ENCODE assay signal across 10 cellular contexts in genomic region chr16:75075688-75076268, GRCh38. TPM values are rescaled to one million over a fixed set of nuclear protein-coding genes. Genes with fewer than 3 reads are reported as not detected.
A peak's percentile ranks its signal among the peaks of the same experiment; 100 is the strongest.
DNase-seq lines count a peak whose midpoint lies in the region; ATAC-seq, FAIRE-seq and TF ChIP-seq lines count a peak whose summit lies in the region.
"Had no signal": no experiment of that assay in that cellular context is flagged by ENCODE, and none has a peak within 500 bp of the region (broad histone marks: within the 10 kb centered on the region; RNA-seq: fewer than 3 reads in every experiment).

No MANE protein-coding gene starts in this region.

- H3K36me3 ChIP-seq in upper lobe of right lung = no peaks in the 10 kb centered on the region
- H3K36me3 ChIP-seq in mucosa of descending colon (ENCODE audit: low read depth) = no peaks in the 10 kb centered on the region
- H3K36me3 ChIP-seq: esophagus muscularis mucosa had no signal

- no peak for FAIRE-seq in RCC 7860 (lab: Jason Lieb, UNC)

- no peaks in the 10 kb centered on the region for H3K9me3 Mint-ChIP-seq in activated naive CD4-positive, alpha-beta T cell treated with anti-CD3 and anti-CD28 coated beads, Interleukin-2, amount 50 U/mL, for 24 hours
- H3K9me3 Mint-ChIP-seq in activated T-helper 2 cell treated with anti-CD3 and anti-CD28 coated beads, Interferon-gamma antibody, Interleukin-2, Interleukin-4, amounts not matched to agents 10 μg/mL and 5 μg/mL and 100 μg/mL, durations not matched to agents 14 hours and 24 hours and 36 hours = peaks cover 6% of the 10 kb centered on the region

- ATAC-seq in HG03175 (IDR thresholded peaks at IDR 0.05; ENCODE audit: unreplicated experiment) (peak; percentile 21), upper lobe of right lung (no peak), mucosa of descending colon (no peak)

- H3K4me3 Mint-ChIP-seq in activated naive CD4-positive, alpha-beta T cell treated with anti-CD3 and anti-CD28 coated beads, Interleukin-2, amount 50 U/mL, for 24 hours = peak overlapping the region; percentile 59
- H3K4me3 Mint-ChIP-seq in activated T-helper 2 cell treated with anti-CD3 and anti-CD28 coated beads, Interferon-gamma antibody, Interleukin-2, Interleukin-4, amounts not matched to agents 10 μg/mL and 5 μg/mL and 100 μg/mL, durations not matched to agents 14 hours and 24 hours and 36 hours (ENCODE audit: low read depth) = peak overlapping the region; percentile 69

- H3K4me1 ChIP-seq in upper lobe of right lung (peaks cover 8% of the 10 kb centered on the region), mucosa of descending colon (ENCODE audit: low read depth) (no peaks in the 10 kb centered on the region)

- H3K9me3 ChIP-seq in upper lobe of right lung (no peaks in the 10 kb centered on the region), mucosa of descending colon (no peaks in the 10 kb centered on the region)
- H3K9me3 ChIP-seq: esophagus muscularis mucosa had no signal

- TF ChIP-seq CTCF in upper lobe of right lung (IDR thresholded peaks at IDR 0.05) (no peak), mucosa of descending colon (IDR thresholded peaks at IDR 0.05) (no peak)

- H3K27ac Mint-ChIP-seq in activated naive CD4-positive, alpha-beta T cell treated with anti-CD3 and anti-CD28 coated beads, Interleukin-2, amount 50 U/mL, for 24 hours = peak overlapping the region; percentile 73
- H3K27ac Mint-ChIP-seq in activated T-helper 2 cell treated with anti-CD3 and anti-CD28 coated beads, Interferon-gamma antibody, Interleukin-2, Interleukin-4, amounts not matched to agents 10 μg/mL and 5 μg/mL and 100 μg/mL, durations not matched to agents 14 hours and 24 hours and 36 hours = peak overlapping the region; percentile 90

- H3K27ac ChIP-seq in upper lobe of right lung = peak overlapping the region; percentile 12
- H3K27ac ChIP-seq: esophagus muscularis mucosa had no signal

- no peak for DNase-seq in activated naive CD4-positive, alpha-beta T cell treated with Interleukin-2 at 50 U/mL for 16 hours
- DNase-seq in activated T-helper 2 cell treated with anti-CD3 and anti-CD28 coated beads, Interferon-gamma antibody, Interleukin-2, Interleukin-4, amounts not matched to agents 10 μg/mL and 5 μg/mL and 100 μg/mL, durations not matched to agents 14 hours and 24 hours and 36 hours (ENCODE audit: low spot score) = no peak
- DNase-seq in upper lobe of right lung (no peak), RCC 7860 (ENCODE audit: low spot score) (no peak), NCI-H1048 (lab: John Stamatoyannopoulos, UW) (no peak), mucosa of descending colon (no peak)
- DNase-seq: NCI-H146 had no signal

- no peaks in the 10 kb centered on the region for H3K27me3 Mint-ChIP-seq in activated naive CD4-positive, alpha-beta T cell treated with anti-CD3 and anti-CD28 coated beads, Interleukin-2, amount 50 U/mL, for 24 hours
- no peaks in the 10 kb centered on the region for H3K27me3 Mint-ChIP-seq in activated T-helper 2 cell treated with anti-CD3 and anti-CD28 coated beads, Interferon-gamma antibody, Interleukin-2, Interleukin-4, amounts not matched to agents 10 μg/mL and 5 μg/mL and 100 μg/mL, durations not matched to agents 14 hours and 24 hours and 36 hours (ENCODE audit: low read depth)

- no peaks in the 10 kb centered on the region for H3K27me3 ChIP-seq in upper lobe of right lung
- H3K27me3 ChIP-seq: esophagus muscularis mucosa had no signal

- intact Hi-C loops in activated T-helper 2 cell treated with anti-CD3 and anti-CD28 coated beads, Interferon-gamma antibody, Interleukin-2, Interleukin-4, amounts not matched to agents 10 μg/mL and 5 μg/mL and 100 μg/mL, durations not matched to agents 14 hours and 24 hours and 36 hours (cut with micrococcal nuclease) = loop anchor here (1.0 kb wide), 4 partner anchors 11 to 63 kb away; no protein-coding TSS in a partner anchor
- intact Hi-C loops in upper lobe of right lung (cut with DNase I) (no loop called here), mucosa of descending colon (cut with DNase I, micrococcal nuclease) (no loop called here)

- H3K36me3 Mint-ChIP-seq in activated naive CD4-positive, alpha-beta T cell treated with anti-CD3 and anti-CD28 coated beads, Interleukin-2, amount 50 U/mL, for 24 hours = no peaks in the 10 kb centered on the region
- peaks cover 31% of the 10 kb centered on the region for H3K36me3 Mint-ChIP-seq in activated T-helper 2 cell treated with anti-CD3 and anti-CD28 coated beads, Interferon-gamma antibody, Interleukin-2, Interleukin-4, amounts not matched to agents 10 μg/mL and 5 μg/mL and 100 μg/mL, durations not matched to agents 14 hours and 24 hours and 36 hours (ENCODE audit: low read depth)

- H3K4me3 ChIP-seq in upper lobe of right lung (no peak overlapping the region), mucosa of descending colon (no peak overlapping the region)
- H3K4me3 ChIP-seq: esophagus muscularis mucosa had no signal

- H3K4me1 Mint-ChIP-seq in activated naive CD4-positive, alpha-beta T cell treated with anti-CD3 and anti-CD28 coated beads, Interleukin-2, amount 50 U/mL, for 24 hours = peaks cover 51% of the 10 kb centered on the region
- peaks cover 51% of the 10 kb centered on the region for H3K4me1 Mint-ChIP-seq in activated T-helper 2 cell treated with anti-CD3 and anti-CD28 coated beads, Interferon-gamma antibody, Interleukin-2, Interleukin-4, amounts not matched to agents 10 μg/mL and 5 μg/mL and 100 μg/mL, durations not matched to agents 14 hours and 24 hours and 36 hours (ENCODE audit: low read depth)

RNA-seq across cellular contexts. Expression of gene LDHD, which starts 40.8 kb away (rescaled TPM):
- 0.41 TPM in 1 of 2 replicates, not detected in the other for total RNA-seq in activated T-helper 2 cell treated with anti-CD3 and anti-CD28 coated beads, Interferon-gamma antibody, Interleukin-2, Interleukin-4, amounts not matched to agents 10 μg/mL and 5 μg/mL and 100 μg/mL, durations not matched to agents 14 hours and 24 hours and 36 hours
- 10.7 TPM for total RNA-seq in upper lobe of right lung
- total RNA-seq in mucosa of descending colon = 100 to 1,000 TPM in 1 of 3 donors, 10 to 100 TPM in 2; 52.6 to 132 (median 67.2) TPM
